Comparison of ENCODE assay signal across 18 cellular contexts in genomic region chr20:33127422-33128097, GRCh38. TPM values are rescaled to one million over a fixed set of nuclear protein-coding genes. Genes with fewer than 3 reads are reported as not detected.
"Had no signal": no experiment of that assay in that cellular context is flagged by ENCODE, and none has a peak within 500 bp of the region (broad histone marks: within the 10 kb centered on the region; RNA-seq: fewer than 3 reads in every experiment).

No MANE protein-coding gene starts in this region.

- H2AFZ ChIP-seq: parathyroid adenoma had no signal

- H3K27ac ChIP-seq: breast epithelium, parathyroid adenoma, thyroid gland, vagina had no signal

- H3K4me3 ChIP-seq: breast epithelium, smooth muscle cell, thyroid gland, vagina had no signal

- DNase-seq: activated CD4-positive, alpha-beta T cell treated with anti-CD3 and anti-CD28 coated beads, Interleukin-2, amount 50 U/mL, for 48 hours; activated CD4-positive, CD25-positive, alpha-beta regulatory T cell treated with anti-CD3 and anti-CD28 coated beads, Interleukin-2, amount 50 U/mL, for 72 hours; activated CD8-positive, alpha-beta memory T cell treated with anti-CD3 and anti-CD28 coated beads, Interleukin-2, amount 10 ng/mL, durations not matched to agents 7 days and 5 days; activated gamma-delta T cell; activated naive CD8-positive, alpha-beta T cell treated with anti-CD3 and anti-CD28 coated beads for 36 hours; activated T-cell treated with anti-CD3 and anti-CD28 coated beads, Interleukin-2, amount 50 U/mL, for 48 hours; anterior cingulate cortex; foreskin melanocyte; head of caudate nucleus; thyroid gland had no signal

- H3K4me2 ChIP-seq: smooth muscle cell had no signal

- H3K27me3 ChIP-seq: breast epithelium, thyroid gland, vagina had no signal

- H3K79me2 ChIP-seq: parathyroid adenoma had no signal

- H3K9ac ChIP-seq: parathyroid adenoma had no signal

- H3K36me3 ChIP-seq: breast epithelium, thyroid gland, vagina had no signal

- H3K4me1 ChIP-seq: breast epithelium, parathyroid adenoma, thyroid gland, vagina had no signal

- H3K9me3 ChIP-seq: breast epithelium, thyroid gland, vagina had no signal

- ATAC-seq: activated CD8-positive, alpha-beta memory T cell treated with anti-CD3 and anti-CD28 coated beads, Interleukin-2, amount 10 ng/mL, durations not matched to agents 7 days and 5 days had no signal

- FAIRE-seq: islet of Langerhans had no signal

RNA-seq across cellular contexts. Expression of gene BPIFA2, which starts 40.4 kb away (rescaled TPM):
- total RNA-seq: activated CD8-positive, alpha-beta memory T cell treated with anti-CD3 and anti-CD28 coated beads, Interleukin-2, amount 10 ng/mL, durations not matched to agents 7 days and 5 days; activated naive CD8-positive, alpha-beta T cell treated with anti-CD3 and anti-CD28 coated beads for 36 hours; breast epithelium; mesothelial cell of epicardium; myocyte; smooth muscle cell; T-helper 2 cell treated with Interferon-gamma antibody and Interleukin-4, amounts not matched to agents 100 ng/mL and 5 ng/mL, for 36 hours; thyroid gland; vagina had no signal
- polyA plus RNA-seq: smooth muscle cell had no signal

RNA-seq across cellular contexts. Expression of gene BPIFB4, which starts 48.1 kb away (rescaled TPM):
- total RNA-seq: activated CD8-positive, alpha-beta memory T cell treated with anti-CD3 and anti-CD28 coated beads, Interleukin-2, amount 10 ng/mL, durations not matched to agents 7 days and 5 days; activated naive CD8-positive, alpha-beta T cell treated with anti-CD3 and anti-CD28 coated beads for 36 hours; breast epithelium; mesothelial cell of epicardium; myocyte; smooth muscle cell; T-helper 2 cell treated with Interferon-gamma antibody and Interleukin-4, amounts not matched to agents 100 ng/mL and 5 ng/mL, for 36 hours; thyroid gland; vagina had no signal
- polyA plus RNA-seq: smooth muscle cell had no signal
